Comparison of ENCODE assay signal across 14 cellular contexts in genomic region chr16:81838794-81839193, GRCh38. TPM values are rescaled to one million over a fixed set of nuclear protein-coding genes. Genes with fewer than 3 reads are reported as not detected.
DNase-seq lines count a peak whose midpoint lies in the region; ATAC-seq, FAIRE-seq and TF ChIP-seq lines count a peak whose summit lies in the region.
"Had no signal": no experiment of that assay in that cellular context is flagged by ENCODE, and none has a peak within 500 bp of the region (broad histone marks: within the 10 kb centered on the region; RNA-seq: fewer than 3 reads in every experiment).

No MANE protein-coding gene starts in this region.

- intact Hi-C loops in endothelial cell of umbilical vein (cut with micrococcal nuclease) = no loop called here
- intact Hi-C loops in Caco-2 (cut with micrococcal nuclease; ENCODE audit: unreplicated experiment) = no loop called here

- H3K27ac Mint-ChIP-seq in progenitor cell of endocrine pancreas (no peak overlapping the region), Caco-2 (ENCODE audit: unreplicated experiment) (no peak overlapping the region)

- no peaks in the 10 kb centered on the region for H3K9me1 ChIP-seq in endothelial cell of umbilical vein (replicated peaks; ENCODE audit: control insufficient read depth, extremely low read depth, insufficient read depth, low read length)

- CTCF ChIA-PET in endothelial cell of umbilical vein (lab: Charles Lee) (no interaction called here), Caco-2 (lab: Charles Lee) (no interaction called here)

- H3K4me2 ChIP-seq in endothelial cell of umbilical vein (ENCODE audit: insufficient read depth, low read length) = peak overlapping the region; percentile 50

- DNase-seq in GM04503 (ENCODE audit: low read depth) = peak; percentile 7
- DNase-seq in endothelial cell of umbilical vein (ENCODE audit: low read depth, low spot score) = peak; percentile 69
- no peak for DNase-seq in KBM-7
- DNase-seq in progenitor cell of endocrine pancreas (ENCODE audit: low spot score, unreplicated experiment) = no peak
- DNase-seq in NK-92 (lab: John Stamatoyannopoulos, UW; ENCODE audit: unreplicated experiment) = no peak
- no peak for DNase-seq in Caco-2
- DNase-seq: effector CD4-positive, alpha-beta T cell; GOT3; left cardiac atrium; NCI-H1417 treated with DMSO at 0.1 percent for 48 hours; sigmoid colon; T-helper 1 cell had no signal

- no peaks in the 10 kb centered on the region for H3K36me3 Mint-ChIP-seq in progenitor cell of endocrine pancreas (ENCODE audit: insufficient read depth)
- peaks cover 6% of the 10 kb centered on the region for H3K36me3 Mint-ChIP-seq in Caco-2 (ENCODE audit: insufficient read depth, unreplicated experiment)

- H3K27me3 Mint-ChIP-seq in progenitor cell of endocrine pancreas (peaks cover 4% of the 10 kb centered on the region), Caco-2 (ENCODE audit: insufficient read depth, unreplicated experiment) (no peaks in the 10 kb centered on the region)

- no peak overlapping the region for H3K27ac ChIP-seq in endothelial cell of umbilical vein (ENCODE audit: insufficient read depth, low read depth, low read length)
- H3K27ac ChIP-seq: sigmoid colon had no signal

- H3K4me3 Mint-ChIP-seq in progenitor cell of endocrine pancreas (ENCODE audit: low read depth) (no peak overlapping the region), Caco-2 (ENCODE audit: unreplicated experiment) (no peak overlapping the region)

- H3K9me3 Mint-ChIP-seq in progenitor cell of endocrine pancreas (ENCODE audit: low read depth) (no peaks in the 10 kb centered on the region), Caco-2 (ENCODE audit: unreplicated experiment) (no peaks in the 10 kb centered on the region)

- peak; percentile 45 for ATAC-seq in GM21619 (IDR thresholded peaks at IDR 0.05; ENCODE audit: unreplicated experiment)
- peak; percentile 42 for ATAC-seq in HG03565 (IDR thresholded peaks at IDR 0.05; ENCODE audit: unreplicated experiment)
- ATAC-seq: left cardiac atrium had no signal

- no peaks in the 10 kb centered on the region for H3K79me2 ChIP-seq in endothelial cell of umbilical vein (ENCODE audit: control insufficient read depth, insufficient read depth, low read length)

- BruUV-seq in endothelial cell of umbilical vein (replicated peaks; lab: Mats Ljungman, UMichigan) (no TSS peak), Caco-2 (replicated peaks; lab: Mats Ljungman, UMichigan) (no TSS peak)

- H3K4me1 Mint-ChIP-seq in progenitor cell of endocrine pancreas (ENCODE audit: low read depth) (no peaks in the 10 kb centered on the region), Caco-2 (ENCODE audit: low read depth, unreplicated experiment) (peaks cover 7% of the 10 kb centered on the region)

- in situ Hi-C loops in KBM-7 (cut with MboI; ENCODE audit: low pct_unique_long_range_greater_than_20kb, low sequenced_read_pairs) = no loop called here

- H3K27me3 ChIP-seq in endothelial cell of umbilical vein (ENCODE audit: control insufficient read depth in 2 of 2, insufficient read depth in 2 of 2, low read length in 2 of 2) = no peaks in the 10 kb centered on the region
- H3K27me3 ChIP-seq in Caco-2 (replicated peaks; ENCODE audit: control insufficient read depth, insufficient read depth, low read length) = no peaks in the 10 kb centered on the region
- H3K27me3 ChIP-seq: sigmoid colon had no signal

- POLR2A ChIA-PET in endothelial cell of umbilical vein (lab: Charles Lee) = no interaction called here
- POLR2A ChIA-PET in Caco-2 (lab: Charles Lee) = no interaction called here

- H3K9me3 ChIP-seq in endothelial cell of umbilical vein (replicated peaks; ENCODE audit: control insufficient read depth, insufficient read depth, low read length) = no peaks in the 10 kb centered on the region
- H3K9me3 ChIP-seq in Caco-2 = no peaks in the 10 kb centered on the region
- H3K9me3 ChIP-seq: sigmoid colon had no signal

- no peak for TF ChIP-seq CTCF in endothelial cell of umbilical vein (IDR thresholded peaks at IDR 0.05; ENCODE audit: extremely low read depth in 1 of 2, insufficient read depth in 1 of 2, low read depth in 1 of 2, low read length in 2 of 2)
- no peak for TF ChIP-seq CTCF in progenitor cell of endocrine pancreas (IDR thresholded peaks at IDR 0.05; ENCODE audit: unreplicated experiment)
- no peak for TF ChIP-seq CTCF in Caco-2 (IDR thresholded peaks at IDR 0.05; ENCODE audit: insufficient read depth in 1 of 2, low read depth in 1 of 2, low read length in 1 of 2, severe bottlenecking in 1 of 2, unreplicated experiment in 1 of 2)

- H3K9ac ChIP-seq in endothelial cell of umbilical vein (replicated peaks; ENCODE audit: extremely low read depth, insufficient read depth, low read length) = no peak overlapping the region

- H3K4me3 ChIP-seq in endothelial cell of umbilical vein (replicated peaks in 1 of 3; ENCODE audit: insufficient read depth in 1 of 3, low read depth in 1 of 3, low read length in 3 of 3) (no peak overlapping the region), Caco-2 (ENCODE audit: low read depth, low read length) (no peak overlapping the region)
- H3K4me3 ChIP-seq: sigmoid colon had no signal

- peak; percentile 55 for FAIRE-seq in endothelial cell of umbilical vein (lab: Jason Lieb, UNC)

- no peaks in the 10 kb centered on the region for H4K20me1 ChIP-seq in endothelial cell of umbilical vein (replicated peaks; ENCODE audit: control insufficient read depth, extremely low read depth, insufficient read depth, low read length)

- H3K4me1 ChIP-seq in endothelial cell of umbilical vein (ENCODE audit: control insufficient read depth, extremely low read depth, insufficient read depth, low read length) (peaks cover 7% of the 10 kb centered on the region), Caco-2 (no peaks in the 10 kb centered on the region)
- H3K4me1 ChIP-seq: sigmoid colon had no signal

- H2AFZ ChIP-seq in endothelial cell of umbilical vein (ENCODE audit: low read depth, low read length) = no peak overlapping the region

- H3K36me3 ChIP-seq in endothelial cell of umbilical vein (ENCODE audit: control insufficient read depth in 2 of 2, extremely low read depth in 1 of 2, insufficient read depth in 2 of 2, low read length in 2 of 2) (no peaks in the 10 kb centered on the region), Caco-2 (ENCODE audit: control insufficient read depth, insufficient read depth, low read length) (no peaks in the 10 kb centered on the region)
- H3K36me3 ChIP-seq: sigmoid colon had no signal

- dilution Hi-C loops in endothelial cell of umbilical vein (cut with MboI; ENCODE audit: extremely low pct_ligation_motif_present, low sequenced_read_pairs) = no loop called here

- no peak for TF ChIP-seq POLR2A in endothelial cell of umbilical vein (IDR thresholded peaks at IDR 0.05; ENCODE audit: low read depth, low read length)

TF ChIP-seq in endothelial cell of umbilical vein, 7 proteins besides CTCF, POLR2A, EP300 and RAD21:
- TF ChIP-seq GATA2 (IDR thresholded peaks at IDR 0.05; ENCODE audit: insufficient read depth, insufficient read length, low read depth, low read length) = no peak
- no peak for TF ChIP-seq EZH2 (IDR thresholded peaks at IDR 0.05; ENCODE audit: borderline replicate concordance, low read depth, low read length, severe bottlenecking)
- peak; percentile 60 for TF ChIP-seq JUN (IDR thresholded peaks at IDR 0.05; ENCODE audit: borderline replicate concordance, insufficient read depth, insufficient read length, low read depth)
- peak; percentile 82 for TF ChIP-seq FOS (IDR thresholded peaks at IDR 0.05; ENCODE audit: borderline replicate concordance, insufficient read depth, low read length)

RNA-seq across cellular contexts. Expression of gene PLCG2, which starts 59.7 kb away (rescaled TPM):
- total RNA-seq in endothelial cell of umbilical vein = 9.6 and 13.6 TPM in 2 replicates
- polyA plus RNA-seq in endothelial cell of umbilical vein = 9.1 and 10.8 TPM in 2 replicates
- polyA plus RNA-seq in endothelial cell of umbilical vein (2011; cell fraction: cytosol; rRNA removed) = 5.2 and 7.0 TPM in 2 replicates
- 31.5 and 32.8 TPM in 2 replicates for polyA plus RNA-seq in endothelial cell of umbilical vein (2011; cell fraction: nucleus; rRNA removed)
- polyA plus RNA-seq in endothelial cell of umbilical vein (2012) = 5.4 and 5.8 TPM in 2 replicates
- 18.2 and 31.4 TPM in 2 replicates for polyA minus RNA-seq in endothelial cell of umbilical vein
- 2.6 TPM for polyA minus RNA-seq in endothelial cell of umbilical vein (2011; cell fraction: cytosol; rRNA and poly(A)+ RNA removed)
- 27.5 and 31.1 TPM in 2 replicates for polyA minus RNA-seq in endothelial cell of umbilical vein (2011; cell fraction: nucleus; rRNA and poly(A)+ RNA removed)
- 9.1 and 10.3 TPM in 2 replicates for total RNA-seq in progenitor cell of endocrine pancreas
- 10.3 and 14.4 TPM in 2 replicates for total RNA-seq in Caco-2 (2022)

Comparison
In these comparisons a context has a peak if more than half of its experiments do, and no peak if none do; other contexts are left out.
1. DNase-seq: peak in GM04503 (single experiment) and endothelial cell of umbilical vein (single experiment); none in KBM-7 (single experiment), progenitor cell of endocrine pancreas (single experiment), NK-92 (single experiment) and Caco-2 (0 of 2).